13 cellular contexts compared by ENCODE assay signal in genomic region chr1:235018720-235019444, GRCh38.
DNase-seq lines count a peak whose midpoint lies in the region; ATAC-seq, FAIRE-seq and TF ChIP-seq lines count a peak whose summit lies in the region.
"Had no signal": no experiment of that assay in that cellular context is flagged by ENCODE, and none has a peak within 500 bp of the region (broad histone marks: within the 10 kb centered on the region; RNA-seq: fewer than 3 reads in every experiment).

No MANE protein-coding gene starts in this region.

- no peaks in the 10 kb centered on the region for H3K27me3 ChIP-seq in CD8-positive, alpha-beta T cell (ENCODE audit: insufficient read depth, low read length)
- H3K27me3 ChIP-seq in Panc1 (ENCODE audit: control insufficient read depth, insufficient read depth, low read length) (no peaks in the 10 kb centered on the region), astrocyte (ENCODE audit: insufficient read depth, low read length) (no peaks in the 10 kb centered on the region)
- H3K27me3 ChIP-seq: esophagus squamous epithelium had no signal

- H3K4me1 Mint-ChIP-seq in CD8-positive, alpha-beta T cell (ENCODE audit: low read depth), result peaks cover 24% of the 10 kb centered on the region
- peaks cover 47% of the 10 kb centered on the region for H3K4me1 Mint-ChIP-seq in astrocyte (ENCODE audit: low read depth, unreplicated experiment)

- no peak for TF ChIP-seq CTCF in CD8-positive, alpha-beta T cell (IDR thresholded peaks at IDR 0.05)
- no peak for TF ChIP-seq CTCF in Panc1 (IDR thresholded peaks at IDR 0.05)
- TF ChIP-seq CTCF in astrocyte (IDR thresholded peaks at IDR 0.05; ENCODE audit: insufficient read depth, low read depth, low read length), result no peak

- H3K9me3 ChIP-seq in CD8-positive, alpha-beta T cell (ENCODE audit: low read length), result no peaks in the 10 kb centered on the region
- H3K9me3 ChIP-seq in Panc1 (ENCODE audit: control insufficient read depth, insufficient read depth, low read depth, low read length), result no peaks in the 10 kb centered on the region
- H3K9me3 ChIP-seq in astrocyte (ENCODE audit: insufficient read depth, low read depth, low read length), result peaks cover 4% of the 10 kb centered on the region
- H3K9me3 ChIP-seq: esophagus squamous epithelium had no signal

- no peaks in the 10 kb centered on the region for H4K20me1 ChIP-seq in astrocyte (ENCODE audit: insufficient read depth, low read length)

- DNase-seq in CD8-positive, alpha-beta T cell, result no peak
- DNase-seq in Panc1 (ENCODE audit: low read depth, low spot score) (no peak), astrocyte (ENCODE audit: low read depth) (no peak), sciatic nerve (ENCODE audit: low spot score) (peak; percentile 38), NCI-H526 (lab: John Stamatoyannopoulos, UW) (no peak), NCI-H1417 (lab: John Stamatoyannopoulos, UW) (no peak), COR-L47 (lab: John Stamatoyannopoulos, UW) (no peak), NCI-H2171 (lab: John Stamatoyannopoulos, UW) (no peak)
- DNase-seq: cerebellar nuclear complex; esophagus squamous epithelium; KBM-7; NCI-H187 treated with DMSO at 0.1 percent for 48 hours; stimulated activated naive CD4-positive, alpha-beta T cell treated with Interleukin-2 at 50 U/mL for 16 hours had no signal

- peak overlapping the region; percentile 3 for H3K27ac Mint-ChIP-seq in CD8-positive, alpha-beta T cell
- H3K27ac Mint-ChIP-seq in astrocyte (ENCODE audit: unreplicated experiment), result peak overlapping the region; percentile 99

- CTCF ChIA-PET in CD8-positive, alpha-beta T cell (lab: Charles Lee), result interaction anchor here (1.1 to 1.4 kb wide), 2 partner anchors 64 to 519 kb away, joined by 3 read pairs; no protein-coding TSS in a partner anchor
- CTCF ChIA-PET in Panc1 (lab: Charles Lee), result no interaction called here

- H3K4me1 ChIP-seq in CD8-positive, alpha-beta T cell (ENCODE audit: insufficient read depth, low read length), result peaks cover 4% of the 10 kb centered on the region
- H3K4me1 ChIP-seq in Panc1 (ENCODE audit: control insufficient read depth, insufficient read depth, low read length), result peaks cover 31% of the 10 kb centered on the region
- H3K4me1 ChIP-seq in astrocyte (ENCODE audit: insufficient read depth, low read length), result peaks cover 29% of the 10 kb centered on the region

- H3K9me3 Mint-ChIP-seq in CD8-positive, alpha-beta T cell, result peaks cover 8% of the 10 kb centered on the region
- peaks cover 6% of the 10 kb centered on the region for H3K9me3 Mint-ChIP-seq in astrocyte (ENCODE audit: unreplicated experiment)

- H3K4me3 ChIP-seq in CD8-positive, alpha-beta T cell (ENCODE audit: low read depth, low read length), result no peak overlapping the region
- H3K4me3 ChIP-seq in Panc1 (ENCODE audit: low read depth in 2 of 2, low read length in 2 of 2) (no peak overlapping the region), astrocyte (ENCODE audit: insufficient read depth, low read depth, low read length) (no peak overlapping the region)
- H3K4me3 ChIP-seq: esophagus squamous epithelium had no signal

- intact Hi-C loops in CD8-positive, alpha-beta T cell (cut with DNase I, micrococcal nuclease), result no loop called here
- intact Hi-C loops in Panc1 (cut with micrococcal nuclease; ENCODE audit: unreplicated experiment) (no loop called here), sciatic nerve (cut with DNase I) (no loop called here)

- H3K27me3 Mint-ChIP-seq in CD8-positive, alpha-beta T cell (ENCODE audit: low read depth), result no peaks in the 10 kb centered on the region
- H3K27me3 Mint-ChIP-seq in astrocyte (ENCODE audit: low read depth, unreplicated experiment), result no peaks in the 10 kb centered on the region

- in situ Hi-C loops in Panc1 (cut with HindIII; ENCODE audit: low pct_unique_long_range_greater_than_20kb, low sequenced_read_pairs), result no loop called here

- no peak for FAIRE-seq in astrocyte (lab: Jason Lieb, UNC)

- no peaks in the 10 kb centered on the region for H3K79me2 ChIP-seq in astrocyte (ENCODE audit: insufficient read depth, low read length)

- H3K9ac ChIP-seq in astrocyte (ENCODE audit: low read length), result peak overlapping the region; percentile 42

- no peaks in the 10 kb centered on the region for H3K36me3 Mint-ChIP-seq in CD8-positive, alpha-beta T cell
- peaks cover 4% of the 10 kb centered on the region for H3K36me3 Mint-ChIP-seq in astrocyte (ENCODE audit: low read depth, unreplicated experiment)

- ATAC-seq in CD8-positive, alpha-beta T cell, result no peak
- ATAC-seq in Panc1 (no peak), sciatic nerve (no peak)

- no peaks in the 10 kb centered on the region for H3K36me3 ChIP-seq in CD8-positive, alpha-beta T cell (ENCODE audit: insufficient read depth, low read length)
- H3K36me3 ChIP-seq in Panc1 (ENCODE audit: control insufficient read depth, insufficient read depth, low read length) (no peaks in the 10 kb centered on the region), astrocyte (ENCODE audit: insufficient read depth, low read length) (no peaks in the 10 kb centered on the region)
- H3K36me3 ChIP-seq: esophagus squamous epithelium had no signal

- no peak overlapping the region for H3K4me3 Mint-ChIP-seq in CD8-positive, alpha-beta T cell
- no peak overlapping the region for H3K4me3 Mint-ChIP-seq in astrocyte (ENCODE audit: unreplicated experiment)

- no TSS peak for BruUV-seq in Panc1 (replicated peaks; lab: Mats Ljungman, UMichigan)

- H3K4me2 ChIP-seq in astrocyte (ENCODE audit: low read length), result peak overlapping the region; percentile 38

- H3K27ac ChIP-seq in CD8-positive, alpha-beta T cell (ENCODE audit: low read depth, low read length), result no peak overlapping the region
- H3K27ac ChIP-seq in Panc1 (ENCODE audit: low read length) (peak overlapping the region; percentile 82), astrocyte (ENCODE audit: low read depth, low read length) (peak overlapping the region; percentile 93)
- H3K27ac ChIP-seq: esophagus squamous epithelium had no signal

- no peak overlapping the region for H2AFZ ChIP-seq in astrocyte (ENCODE audit: low read depth, low read length)

- POLR2A ChIA-PET in CD8-positive, alpha-beta T cell (lab: Charles Lee), result no interaction called here
- POLR2A ChIA-PET in Panc1 (lab: Charles Lee), result no interaction called here
